ENCODE assay signal across 17 cellular contexts in the genomic region with DNA sequence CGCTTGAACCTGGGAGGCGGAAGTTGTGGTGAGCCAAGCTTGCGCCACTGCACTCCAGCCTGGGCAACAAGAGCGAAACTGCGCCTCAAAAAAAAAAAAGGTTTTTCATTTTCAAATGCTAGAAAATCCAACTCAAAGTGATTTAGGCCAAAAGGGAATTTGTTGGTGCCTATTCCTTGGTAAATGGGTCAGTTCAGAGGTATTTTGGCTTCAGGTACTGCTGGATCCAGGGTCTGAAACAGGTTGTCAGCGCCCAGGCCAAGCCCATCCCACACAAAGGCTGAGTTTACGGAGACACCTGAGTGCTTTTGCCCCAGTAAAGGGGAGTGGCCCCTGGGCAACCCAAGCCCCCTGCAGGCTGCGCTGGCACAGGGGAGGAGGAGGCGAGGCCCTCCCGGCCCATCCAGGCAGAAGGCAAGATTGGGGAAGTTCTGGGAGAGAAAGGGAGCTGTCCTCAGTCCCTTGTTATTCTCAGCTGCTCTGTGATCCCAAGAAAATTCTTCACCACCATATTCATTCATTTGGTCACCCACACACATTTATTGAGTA. TPM values are rescaled to one million over a fixed set of nuclear protein-coding genes. Genes with fewer than 3 reads are reported as not detected.
DNase-seq lines count a peak whose midpoint lies in the region; ATAC-seq and TF ChIP-seq lines count a peak whose summit lies in the region.
"Had no signal": no experiment of that assay in that cellular context is flagged by ENCODE, and none has a peak within 500 bp of the region (broad histone marks: within the 10 kb centered on the region; RNA-seq: fewer than 3 reads in every experiment).

No MANE protein-coding gene starts in this region.

- no peak for ATAC-seq in T-cell (replicated peaks in 1 of 4)

- CTCF ChIA-PET in T-cell (lab: Charles Lee) = no interaction called here

- TF ChIP-seq CTCF in NB4 (IDR thresholded peaks at IDR 0.05; ENCODE audit: low read depth, low read length) = no peak

- DNase-seq in NOMO-1 treated with DMSO at 0.1 percent for 48 hours (lab: John Stamatoyannopoulos, UW; ENCODE audit: unreplicated experiment) (peak; percentile 1), NOMO-1 treated with dmso at 0.1 percent for 144 hours (lab: John Stamatoyannopoulos, UW; ENCODE audit: unreplicated experiment) (no peak), H7 (peak; percentile 52), NB4 (ENCODE audit: low read depth) (peak; percentile 28), T-cell (no peak), NCI-H1105 (lab: John Stamatoyannopoulos, UW) (no peak), amygdala (lab: John Stamatoyannopoulos, UW) (no peak)
- DNase-seq: 8988T; CD4-positive, alpha-beta memory T cell; DMS153; DMS79; GDM1; GOT3; H9 had no signal

- H3K27ac Mint-ChIP-seq in T-cell = no peak overlapping the region
- H3K27ac Mint-ChIP-seq: CD14-positive monocyte; CD4-positive, alpha-beta memory T cell; H9 had no signal

- POLR2A ChIA-PET in T-cell (lab: Charles Lee) = no interaction called here

- no peaks in the 10 kb centered on the region for H3K36me3 Mint-ChIP-seq in T-cell
- H3K36me3 Mint-ChIP-seq: CD14-positive monocyte; CD4-positive, alpha-beta memory T cell had no signal

- H3K4me3 ChIP-seq in H7 (ENCODE audit: insufficient read depth, low read depth, low read length) = no peak overlapping the region
- H3K4me3 ChIP-seq in NB4 (ENCODE audit: low read depth, low read length) = no peak overlapping the region
- H3K4me3 ChIP-seq: BLaER1 had no signal

- no peaks in the 10 kb centered on the region for H3K27me3 ChIP-seq in H7 (ENCODE audit: control insufficient read depth, insufficient read depth, low read length)

- TF ChIP-seq POLR2A in NB4 (IDR thresholded peaks at IDR 0.05; ENCODE audit: extremely low read depth, insufficient read length) = no peak

- no peaks in the 10 kb centered on the region for H3K36me3 ChIP-seq in H7 (replicated peaks; ENCODE audit: control insufficient read depth, insufficient read depth, low read length)
- H3K36me3 ChIP-seq: BLaER1 had no signal

- H3K9me3 Mint-ChIP-seq in T-cell = no peaks in the 10 kb centered on the region
- H3K9me3 Mint-ChIP-seq: H9 had no signal

- peaks cover 24 to 34% of the 10 kb centered on the region in 2 donors for H3K27me3 Mint-ChIP-seq in T-cell

- no peak overlapping the region for H3K4me3 Mint-ChIP-seq in T-cell
- H3K4me3 Mint-ChIP-seq: CD14-positive monocyte; CD4-positive, alpha-beta memory T cell; H9 had no signal

- H3K4me1 Mint-ChIP-seq in T-cell = no peaks in the 10 kb centered on the region
- H3K4me1 Mint-ChIP-seq: CD4-positive, alpha-beta memory T cell had no signal

RNA-seq across cellular contexts. Expression of gene JPH3, which starts 8.5 kb away (rescaled TPM):
- 24.0 and 25.6 TPM in 2 replicates for total RNA-seq in H7 (2014; rRNA removed; shearing (Covaris generic))
- total RNA-seq in T-cell = not detected
- total RNA-seq: HT-29 had no signal

Comparison
In these comparisons a context has a peak if more than half of its experiments do, and no peak if none do; other contexts are left out.
1. DNase-seq: peak in NOMO-1 treated with DMSO at 0.1 percent for 48 hours (single experiment), H7 (single experiment) and NB4 (single experiment); none in NOMO-1 treated with dmso at 0.1 percent for 144 hours (single experiment), T-cell (0 of 34), NCI-H1105 (single experiment) and amygdala (0 of 56).
2. RNA of gene JPH3, which starts 8.5 kb away (total RNA-seq): 24.0 to 25.6 TPM in H7; not detected in T-cell; every median in the first group is over 10 times any median in the second.